In the genomic region with DNA sequence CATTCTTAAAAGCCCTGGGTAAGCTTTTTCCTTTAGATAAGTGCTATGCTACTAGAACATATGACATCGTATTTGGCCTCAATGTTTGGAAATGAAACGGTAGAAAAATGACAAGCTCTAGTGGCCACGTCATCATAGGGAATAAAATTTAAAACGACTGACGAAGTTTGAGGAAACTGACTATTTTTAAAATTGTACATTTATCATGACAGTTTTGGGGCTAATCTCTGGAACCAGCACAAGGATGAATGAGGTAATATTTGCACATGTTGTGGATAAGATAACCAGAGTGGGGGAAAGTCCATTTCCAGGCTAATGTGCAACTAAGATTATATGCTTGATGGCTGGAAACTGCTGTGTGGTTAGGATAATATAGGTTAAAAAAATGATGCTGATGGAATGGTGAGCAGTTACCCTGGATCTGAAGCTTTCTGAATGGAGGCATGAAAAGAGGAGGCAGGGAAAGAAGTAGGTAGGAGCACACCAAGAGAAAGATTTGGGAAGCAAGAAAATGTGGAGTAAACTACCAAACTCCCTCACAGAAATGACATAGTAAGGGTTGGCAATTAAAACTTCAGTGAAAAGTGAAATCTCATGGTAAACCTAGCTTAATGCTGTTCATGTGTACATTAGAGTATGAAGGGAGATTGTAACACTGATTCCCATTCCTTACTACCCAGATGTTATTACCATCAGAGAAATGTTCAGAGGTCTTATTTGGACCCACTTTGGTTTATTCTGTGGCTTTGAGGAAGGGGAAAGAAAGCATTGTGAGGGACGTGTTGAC, we compare ENCODE assay signal across 20 cellular contexts. TPM values are rescaled to one million over a fixed set of nuclear protein-coding genes. Genes with fewer than 3 reads are reported as not detected.
DNase-seq lines count a peak whose midpoint lies in the region; ATAC-seq, FAIRE-seq and TF ChIP-seq lines count a peak whose summit lies in the region.
"Had no signal": no experiment of that assay in that cellular context is flagged by ENCODE, and none has a peak within 500 bp of the region (broad histone marks: within the 10 kb centered on the region; RNA-seq: fewer than 3 reads in every experiment).

No MANE protein-coding gene starts in this region.

- peaks cover 6% of the 10 kb centered on the region for H3K9me3 Mint-ChIP-seq in glutamatergic neuron (ENCODE audit: unreplicated experiment)
- H3K9me3 Mint-ChIP-seq: activated CD4-positive, alpha-beta T cell treated with anti-CD3 and anti-CD28 coated beads, Interleukin-2, amount 10 ng/mL, durations not matched to agents 24 days and 14 days; activated naive CD8-positive, alpha-beta T cell treated with anti-CD3 and anti-CD28 coated beads, Interleukin-2, amount 50 U/mL, for 24 hours; activated T-cell treated with anti-CD3 and anti-CD28 coated beads, Interleukin-2, amount 50 U/mL, for 24 hours had no signal

- H3K4me3 ChIP-seq in brain microvascular endothelial cell (ENCODE audit: low read depth, low read length), result no peak overlapping the region
- H3K4me3 ChIP-seq in thoracic aorta, result no peak overlapping the region
- no peak overlapping the region for H3K4me3 ChIP-seq in testis
- H3K4me3 ChIP-seq: heart left ventricle, stomach had no signal

- intact Hi-C loops in testis (cut with DNase I; ENCODE audit: low total_unique reads), result no loop called here

- H3K27me3 ChIP-seq in brain microvascular endothelial cell (replicated peaks) (no peaks in the 10 kb centered on the region), thoracic aorta (replicated peaks; ENCODE audit: insufficient read depth) (no peaks in the 10 kb centered on the region), testis (no peaks in the 10 kb centered on the region)
- H3K27me3 ChIP-seq: heart left ventricle, stomach had no signal

- TF ChIP-seq POLR2A in testis (IDR thresholded peaks at IDR 0.05), result no peak

- no peak for TF ChIP-seq CTCF in brain microvascular endothelial cell (IDR thresholded peaks at IDR 0.05; ENCODE audit: low read depth, low read length, missing control alignments)
- no peak for TF ChIP-seq CTCF in thoracic aorta (IDR thresholded peaks at IDR 0.05)
- no peak for TF ChIP-seq CTCF in testis (IDR thresholded peaks at IDR 0.05)
- no peak for TF ChIP-seq CTCF in glutamatergic neuron (IDR thresholded peaks at IDR 0.05; ENCODE audit: partially characterized antibody, unreplicated experiment)

- H3K36me3 Mint-ChIP-seq in glutamatergic neuron (ENCODE audit: unreplicated experiment), result no peaks in the 10 kb centered on the region

- no peaks in the 10 kb centered on the region for H3K9me3 ChIP-seq in thoracic aorta
- no peaks in the 10 kb centered on the region for H3K9me3 ChIP-seq in testis
- H3K9me3 ChIP-seq: heart left ventricle, stomach had no signal

- WGBS in testis, 2 donors, result 58 to 64% methylated on average over 6 of the region's 6 CpGs

- H3K27ac ChIP-seq in brain microvascular endothelial cell (no peak overlapping the region), thoracic aorta (no peak overlapping the region), testis (no peak overlapping the region)
- H3K27ac ChIP-seq: C4-2B, heart left ventricle, stomach, WERI-Rb-1 had no signal

- in situ Hi-C loops in brain microvascular endothelial cell (cut with HindIII; ENCODE audit: low pct_ligation_motif_present, low sequenced_read_pairs), result no loop called here

- peaks cover 2% of the 10 kb centered on the region for H3K27me3 Mint-ChIP-seq in glutamatergic neuron (ENCODE audit: unreplicated experiment)
- H3K27me3 Mint-ChIP-seq: activated CD4-positive, alpha-beta T cell treated with anti-CD3 and anti-CD28 coated beads, Interleukin-2, amount 10 ng/mL, durations not matched to agents 24 days and 14 days had no signal

- peak; percentile 91 for FAIRE-seq in islet of Langerhans (lab: Jason Lieb, UNC)

- no peaks in the 10 kb centered on the region for H3K4me1 Mint-ChIP-seq in glutamatergic neuron (ENCODE audit: low read depth, unreplicated experiment)
- H3K4me1 Mint-ChIP-seq: activated CD4-positive, alpha-beta T cell treated with anti-CD3 and anti-CD28 coated beads, Interleukin-2, amount 10 ng/mL, durations not matched to agents 24 days and 14 days; activated naive CD8-positive, alpha-beta T cell treated with anti-CD3 and anti-CD28 coated beads, Interleukin-2, amount 50 U/mL, for 24 hours had no signal

- no peak overlapping the region for H3K4me3 Mint-ChIP-seq in glutamatergic neuron (ENCODE audit: unreplicated experiment)
- H3K4me3 Mint-ChIP-seq: activated CD4-positive, alpha-beta T cell treated with anti-CD3 and anti-CD28 coated beads, Interleukin-2, amount 10 ng/mL, durations not matched to agents 24 days and 14 days; activated naive CD8-positive, alpha-beta T cell treated with anti-CD3 and anti-CD28 coated beads, Interleukin-2, amount 50 U/mL, for 24 hours; activated T-cell treated with anti-CD3 and anti-CD28 coated beads, Interleukin-2, amount 50 U/mL, for 24 hours had no signal

- DNase-seq in OCI-M2 (lab: John Stamatoyannopoulos, UW; ENCODE audit: unreplicated experiment), result peak; percentile 79
- peak; percentile 31 for DNase-seq in brain microvascular endothelial cell
- no peak for DNase-seq in thoracic aorta (ENCODE audit: low spot score)
- no peak for DNase-seq in testis
- no peak for DNase-seq in glutamatergic neuron
- DNase-seq in DMS 273 (lab: John Stamatoyannopoulos, UW; ENCODE audit: unreplicated experiment), result no peak
- DNase-seq: activated CD4-positive, alpha-beta T cell treated with anti-CD3 and anti-CD28 coated beads, Interleukin-2, amount 10 ng/mL, durations not matched to agents 24 days and 14 days; activated gamma-delta T cell; activated naive CD8-positive, alpha-beta T cell treated with anti-CD3 and anti-CD28 coated beads, Interleukin-2, amount 50 U/mL, for 24 hours; activated T-cell treated with anti-CD3 and anti-CD28 coated beads, Interleukin-2, amount 50 U/mL, for 24 hours; cerebellar nuclear complex; heart left ventricle; MV-4-11; NCI-H146; nucleus accumbens; stomach; trophoblast cell; WERI-Rb-1 had no signal

- peak; percentile 47 for ATAC-seq in thoracic aorta (ENCODE audit: insufficient number of reproducible peaks, low FRiP score, low read depth)
- ATAC-seq: activated naive CD8-positive, alpha-beta T cell treated with anti-CD3 and anti-CD28 coated beads, Interleukin-2, amount 50 U/mL, for 24 hours had no signal

- peaks cover 0 to 2% of the 10 kb centered on the region in 2 donors for H3K4me1 ChIP-seq in thoracic aorta (ENCODE audit: control insufficient read depth in 1 of 2, low read depth in 2 of 2)
- H3K4me1 ChIP-seq in testis, result no peaks in the 10 kb centered on the region
- H3K4me1 ChIP-seq: heart left ventricle, stomach had no signal

- no peak overlapping the region for H3K27ac Mint-ChIP-seq in glutamatergic neuron (ENCODE audit: unreplicated experiment)
- H3K27ac Mint-ChIP-seq: activated CD4-positive, alpha-beta T cell treated with anti-CD3 and anti-CD28 coated beads, Interleukin-2, amount 10 ng/mL, durations not matched to agents 24 days and 14 days; activated naive CD8-positive, alpha-beta T cell treated with anti-CD3 and anti-CD28 coated beads, Interleukin-2, amount 50 U/mL, for 24 hours; activated T-cell treated with anti-CD3 and anti-CD28 coated beads, Interleukin-2, amount 50 U/mL, for 24 hours had no signal

- H3K36me3 ChIP-seq in brain microvascular endothelial cell (replicated peaks) (no peaks in the 10 kb centered on the region), thoracic aorta (no peaks in the 10 kb centered on the region), testis (ENCODE audit: low read depth, missing control alignments) (no peaks in the 10 kb centered on the region)
- H3K36me3 ChIP-seq: heart left ventricle, stomach, WERI-Rb-1 had no signal

RNA-seq across cellular contexts. Expression of a gene that starts 42.7 kb away (rescaled TPM):
- total RNA-seq in thoracic aorta (1 to 10 TPM; 6.3 to 9.7 TPM), testis (10 to 100 TPM; 20.3 to 36.0 TPM), glutamatergic neuron (ENCODE audit: unreplicated experiment) (15.7 TPM)
- polyA plus RNA-seq in testis (ENCODE audit: insufficient read depth, low read depth, low replicate concordance), result 8.6 TPM

Comparison
In these comparisons a context has a peak if more than half of its experiments do, and no peak if none do; other contexts are left out.
1. DNase-seq: peak in OCI-M2 (single experiment) and brain microvascular endothelial cell (single experiment); none in thoracic aorta (single experiment), testis (single experiment), glutamatergic neuron (single experiment) and DMS 273 (single experiment).